8 cellular contexts compared by ENCODE assay signal in genomic region chr14:50667491-50668007, GRCh38. TPM values are rescaled to one million over a fixed set of nuclear protein-coding genes. Genes with fewer than 3 reads are reported as not detected.
DNase-seq lines count a peak whose midpoint lies in the region; ATAC-seq, FAIRE-seq and TF ChIP-seq lines count a peak whose summit lies in the region.

No MANE protein-coding gene starts in this region.

- no peaks in the 10 kb centered on the region for H3K27me3 Mint-ChIP-seq in chondrocyte (ENCODE audit: low read depth)

- no peaks in the 10 kb centered on the region for H3K9me3 Mint-ChIP-seq in chondrocyte (ENCODE audit: low read depth)

- TF ChIP-seq POLR2A in Peyer's patch (IDR thresholded peaks at IDR 0.05) (no peak), H54 (IDR thresholded peaks at IDR 0.05; ENCODE audit: low read depth, low read length) (no peak)

- H3K4me1 ChIP-seq in Peyer's patch (peaks cover 0 to 5% (median 0%) of the 10 kb centered on the region in 4 donors), aorta (ENCODE audit: control insufficient read depth in 1 of 2, insufficient read depth in 2 of 2, low read length in 2 of 2) (no peaks in the 10 kb centered on the region)

- H3K4me3 Mint-ChIP-seq in chondrocyte (ENCODE audit: unreplicated experiment): no peak overlapping the region

- H3K27ac ChIP-seq in Peyer's patch (peak overlapping the region; percentile 91 to 95 (median 92)), aorta (ENCODE audit: low read depth in 1 of 2, low read length in 2 of 2) (peak overlapping the region; percentile 92 to 99)

- DNase-seq in AG09309 (ENCODE audit: low read depth) (no peak), GM18507 (ENCODE audit: extremely low spot score, insufficient read length, low read depth) (no peak), Peyer's patch (peak in 2 of 3 donors; percentile 52 to 74), chondrocyte (ENCODE audit: low spot score) (no peak), midbrain (lab: John Stamatoyannopoulos, UW) (peak; percentile 60), aorta (peak in 1 of 2 donors; percentile 56), H54 (ENCODE audit: insufficient read length, low spot score) (no peak)

- no peak for TF ChIP-seq CTCF in AG09309 (IDR thresholded peaks at IDR 0.05; ENCODE audit: control insufficient read depth, insufficient read depth, low read depth, low read length, missing control alignments)
- no peak for TF ChIP-seq CTCF in Peyer's patch (IDR thresholded peaks at IDR 0.05)
- peak; percentile 4 for TF ChIP-seq CTCF in chondrocyte (IDR thresholded peaks at IDR 0.05)

- intact Hi-C loops in aorta (cut with DNase I): loop anchor here (5.0 kb wide), 2 partner anchors 105 to 110 kb away; no protein-coding TSS in a partner anchor

- peaks cover 26% of the 10 kb centered on the region for H3K4me1 Mint-ChIP-seq in chondrocyte (ENCODE audit: low read depth)

- H3K36me3 ChIP-seq in Peyer's patch: peaks cover 0 to 5% (median 0%) of the 10 kb centered on the region in 3 donors
- H3K36me3 ChIP-seq in aorta (ENCODE audit: control insufficient read depth in 1 of 2, insufficient read depth in 2 of 2, low read length in 1 of 2): no peaks in the 10 kb centered on the region

- H3K9me3 ChIP-seq in Peyer's patch (no peaks in the 10 kb centered on the region), aorta (ENCODE audit: control insufficient read depth, low read length) (no peaks in the 10 kb centered on the region)

- H3K27me3 ChIP-seq in Peyer's patch: no peaks in the 10 kb centered on the region
- no peaks in the 10 kb centered on the region for H3K27me3 ChIP-seq in aorta (ENCODE audit: control insufficient read depth in 1 of 2, insufficient read depth in 2 of 2, low read length in 1 of 2)

- FAIRE-seq in GM18507 (lab: Jason Lieb, UNC) (peak; percentile 73), H54 (lab: Jason Lieb, UNC) (no peak)

- H3K4me3 ChIP-seq in AG09309 (ENCODE audit: control insufficient read depth, low read depth, low read length) (peak overlapping the region; percentile 79), Peyer's patch (peak overlapping the region; percentile 69 to 86 (median 76)), aorta (ENCODE audit: low read length in 2 of 2) (peak overlapping the region; percentile 67 to 99)

- H3K27ac Mint-ChIP-seq in chondrocyte (ENCODE audit: unreplicated experiment): no peak overlapping the region

- ATAC-seq in HG02973 (IDR thresholded peaks at IDR 0.05; ENCODE audit: unreplicated experiment): peak; percentile 40
- ATAC-seq in aorta (ENCODE audit: low FRiP score): peak; percentile 33

- peaks cover 14% of the 10 kb centered on the region for H3K36me3 Mint-ChIP-seq in chondrocyte (ENCODE audit: low read depth)

- 1% methylated on average over 30 of the region's 30 CpGs for WGBS in aorta, 2 donors

RNA-seq across cellular contexts. Expression of gene SAV1, which starts 0.6 kb away (rescaled TPM):
- total RNA-seq in Peyer's patch (10 to 100 TPM; 16.6 to 23.9 (median 17.8) TPM), chondrocyte (25.1 to 29.6 TPM (median 28.2 TPM) in 3 replicates), aorta (10 to 100 TPM; 56.8 to 65.4 TPM)
- polyA plus RNA-seq in aorta: 10 to 100 TPM; 27.4 to 27.8 TPM

Comparison
In these comparisons a context has a peak if more than half of its experiments do, and no peak if none do; other contexts are left out.
1. DNase-seq: peak in Peyer's patch (2 of 3) and midbrain (single experiment); none in AG09309 (single experiment), GM18507 (single experiment), chondrocyte (single experiment) and H54 (single experiment).
2. Peak in every context shown above with its lines, with median percentiles within 50 percentile points of each other: H3K4me3 ChIP-seq.